Comparison of ENCODE assay signal across 11 cellular contexts in genomic region chr16:67268136-67268579, GRCh38. TPM values are rescaled to one million over a fixed set of nuclear protein-coding genes. Genes with fewer than 3 reads are reported as not detected.
DNase-seq lines count a peak whose midpoint lies in the region; FAIRE-seq and TF ChIP-seq lines count a peak whose summit lies in the region.
"Had no signal": no experiment of that assay in that cellular context is flagged by ENCODE, and none has a peak within 500 bp of the region (broad histone marks: within the 10 kb centered on the region; RNA-seq: fewer than 3 reads in every experiment).

No MANE protein-coding gene starts in this region.

- no peak overlapping the region for H3K4me3 ChIP-seq in PC-9
- H3K4me3 ChIP-seq in endothelial cell of umbilical vein (replicated peaks in 1 of 3; ENCODE audit: insufficient read depth in 1 of 3, low read depth in 1 of 3, low read length in 3 of 3) = no peak overlapping the region
- H3K4me3 ChIP-seq in mesendoderm (ENCODE audit: low read length) = no peak overlapping the region

- H3K9me3 ChIP-seq in PC-9 (ENCODE audit: insufficient read depth, low read depth) (no peaks in the 10 kb centered on the region), endothelial cell of umbilical vein (replicated peaks; ENCODE audit: control insufficient read depth, insufficient read depth, low read length) (no peaks in the 10 kb centered on the region)

- dilution Hi-C loops in endothelial cell of umbilical vein (cut with MboI; ENCODE audit: extremely low pct_ligation_motif_present, low sequenced_read_pairs) = no loop called here

- no peak overlapping the region for H3K4ac ChIP-seq in mesendoderm (ENCODE audit: low read depth, low read length)

- WGBS in mesendoderm (ENCODE audit: extremely low coverage, insufficient coverage, low lambda C conversion rate) = no CpG with 5 or more reads among the region's 5 CpGs

- peaks cover 25% of the 10 kb centered on the region for H3F3A ChIP-seq in PC-9 (ENCODE audit: insufficient read depth, low read depth)

- H3K4me2 ChIP-seq in PC-9 (peak overlapping the region; percentile 15; the same call in 1 of the 2 replicates), endothelial cell of umbilical vein (ENCODE audit: insufficient read depth, low read length) (no peak overlapping the region), mesendoderm (ENCODE audit: low read length) (no peak overlapping the region)

- no peak overlapping the region for H2BK120ac ChIP-seq in mesendoderm (ENCODE audit: low read depth, low read length)

- intact Hi-C loops in PC-9 (cut with micrococcal nuclease; ENCODE audit: unreplicated experiment) = no loop called here
- intact Hi-C loops in endothelial cell of umbilical vein (cut with micrococcal nuclease) = loop anchor here (1.0 kb wide), 2 partner anchors 9 to 21 kb away; partner anchors contain the start of gene FHOD1

- FAIRE-seq in endothelial cell of umbilical vein (lab: Jason Lieb, UNC) = peak; percentile 98

- H4K5ac ChIP-seq in mesendoderm (ENCODE audit: low read length) = no peak overlapping the region

- H3K9me2 ChIP-seq in PC-9 (ENCODE audit: insufficient read depth) = no peaks in the 10 kb centered on the region

- TF ChIP-seq POLR2A in endothelial cell of umbilical vein (IDR thresholded peaks at IDR 0.05; ENCODE audit: low read depth, low read length) = peak; percentile 26

- no peak overlapping the region for H3K56ac ChIP-seq in mesendoderm (ENCODE audit: low read length)

- H3K27ac ChIP-seq in PC-9 (no peak overlapping the region), endothelial cell of umbilical vein (ENCODE audit: insufficient read depth, low read depth, low read length) (peak overlapping the region; percentile 43), mesendoderm (ENCODE audit: low read depth, low read length) (peak overlapping the region; percentile 51)

- H3K18ac ChIP-seq in mesendoderm (ENCODE audit: low read length) = no peak overlapping the region

- POLR2A ChIA-PET in PC-9 (lab: Charles Lee; ENCODE audit: unreplicated experiment) (interaction anchor here (0.6 to 0.8 kb wide), 9 partner anchors 17 to 394 kb away, joined by 3 to 24 read pairs (median 8); partner anchors contain the start of gene HSD11B2), endothelial cell of umbilical vein (lab: Charles Lee) (interaction anchor here (0.7 to 1.2 kb wide), 3 partner anchors 20 to 253 kb away, joined by 6 to 9 read pairs (median 7); no protein-coding TSS in a partner anchor)

- H3K4me1 ChIP-seq in PC-9 (replicated peaks; ENCODE audit: insufficient read depth) (peaks cover 18% of the 10 kb centered on the region), endothelial cell of umbilical vein (ENCODE audit: control insufficient read depth, extremely low read depth, insufficient read depth, low read length) (peaks cover 23% of the 10 kb centered on the region), mesendoderm (ENCODE audit: control insufficient read depth, low read depth, low read length) (peaks cover 1% of the 10 kb centered on the region)

- no peaks in the 10 kb centered on the region for H4K20me1 ChIP-seq in PC-9 (ENCODE audit: insufficient read depth)
- H4K20me1 ChIP-seq in endothelial cell of umbilical vein (replicated peaks; ENCODE audit: control insufficient read depth, extremely low read depth, insufficient read depth, low read length) = no peaks in the 10 kb centered on the region

- no peak overlapping the region for H2AK5ac ChIP-seq in mesendoderm (ENCODE audit: low read length)

- H3K79me2 ChIP-seq in PC-9 (ENCODE audit: low read depth) = no peaks in the 10 kb centered on the region
- no peaks in the 10 kb centered on the region for H3K79me2 ChIP-seq in endothelial cell of umbilical vein (ENCODE audit: control insufficient read depth, insufficient read depth, low read length)
- H3K79me2 ChIP-seq in mesendoderm (ENCODE audit: control insufficient read depth, insufficient read depth, low read length) = no peaks in the 10 kb centered on the region

- DNase-seq in DMS53 treated with DMSO at 0.1 percent for 48 hours (lab: John Stamatoyannopoulos, UW; ENCODE audit: unreplicated experiment) = peak; percentile 4
- peak; percentile 83 to 87 for DNase-seq in PC-9
- peak; percentile 87 for DNase-seq in endothelial cell of umbilical vein (ENCODE audit: low read depth, low spot score)
- DNase-seq in mesendoderm = peak; percentile 94
- no peak for DNase-seq in NCI-H446 treated with DMSO at 0.1 percent for 48 hours (lab: John Stamatoyannopoulos, UW)
- DNase-seq in NCI-H526 treated with DMSO at 0.1 percent for 48 hours (lab: John Stamatoyannopoulos, UW) = no peak
- no peak for DNase-seq in GM20000 (ENCODE audit: low spot score)
- DNase-seq in hippocampal formation (lab: John Stamatoyannopoulos, UW) = no peak
- DNase-seq: DMS 273 treated with DMSO at 0.1 percent for 48 hours, NCI-H187 treated with DMSO at 0.1 percent for 48 hours, nephron progenitor cell had no signal

- BruUV-seq in PC-9 (replicated peaks; lab: Mats Ljungman, UMichigan) (no TSS peak), endothelial cell of umbilical vein (replicated peaks; lab: Mats Ljungman, UMichigan) (no TSS peak)

- no peaks in the 10 kb centered on the region for H3K36me3 ChIP-seq in PC-9 (ENCODE audit: low read depth)
- no peaks in the 10 kb centered on the region for H3K36me3 ChIP-seq in endothelial cell of umbilical vein (ENCODE audit: control insufficient read depth in 2 of 2, extremely low read depth in 1 of 2, insufficient read depth in 2 of 2, low read length in 2 of 2)
- no peaks in the 10 kb centered on the region for H3K36me3 ChIP-seq in mesendoderm (ENCODE audit: control insufficient read depth, insufficient read depth, low read length)

- TF ChIP-seq CTCF in PC-9 (conservative IDR thresholded peaks at IDR 0.05) (no peak), endothelial cell of umbilical vein (IDR thresholded peaks at IDR 0.05; ENCODE audit: extremely low read depth in 1 of 2, insufficient read depth in 1 of 2, low read depth in 1 of 2, low read length in 2 of 2) (no peak), GM20000 (IDR thresholded peaks at IDR 0.05; ENCODE audit: extremely low read depth, missing control alignments) (no peak)

- H3K27me3 ChIP-seq in PC-9 (ENCODE audit: insufficient read depth, low read depth) (no peaks in the 10 kb centered on the region), endothelial cell of umbilical vein (ENCODE audit: control insufficient read depth in 2 of 2, insufficient read depth in 2 of 2, low read length in 2 of 2) (no peaks in the 10 kb centered on the region), mesendoderm (ENCODE audit: insufficient read depth, low read length, poor library complexity) (no peaks in the 10 kb centered on the region)

- H4K8ac ChIP-seq in mesendoderm (ENCODE audit: low read depth, low read length) = no peak overlapping the region

- no peak overlapping the region for H3K23ac ChIP-seq in mesendoderm (ENCODE audit: low read length)

- H3K9ac ChIP-seq in endothelial cell of umbilical vein (replicated peaks; ENCODE audit: extremely low read depth, insufficient read depth, low read length) = no peak overlapping the region
- H3K9ac ChIP-seq in mesendoderm (ENCODE audit: low read length) = no peak overlapping the region

- H3K9me1 ChIP-seq in endothelial cell of umbilical vein (replicated peaks; ENCODE audit: control insufficient read depth, extremely low read depth, insufficient read depth, low read length) = no peaks in the 10 kb centered on the region

- no peak overlapping the region for H2BK15ac ChIP-seq in mesendoderm (replicated peaks; ENCODE audit: low read depth)

- H2AFZ ChIP-seq in PC-9 (no peak overlapping the region), endothelial cell of umbilical vein (ENCODE audit: low read depth, low read length) (no peak overlapping the region)

- H3K79me1 ChIP-seq in mesendoderm (ENCODE audit: low read length) = no peaks in the 10 kb centered on the region

- CTCF ChIA-PET in PC-9 (lab: Charles Lee) (interaction anchor here (0.6 to 0.9 kb wide), 4 partner anchors 9 to 996 kb away, joined by 3 to 11 read pairs (median 10); partner anchors contain the start of gene SLC7A6), endothelial cell of umbilical vein (lab: Charles Lee) (interaction anchor here (0.6 to 2.0 kb wide), 7 partner anchors 10 to 176 kb away, joined by 3 to 10 read pairs (median 3); no protein-coding TSS in a partner anchor)

- no peak overlapping the region for H2BK5ac ChIP-seq in mesendoderm (ENCODE audit: low read length)

RNA-seq across cellular contexts. Expression of gene PLEKHG4, which starts 11.2 kb away (rescaled TPM):
- total RNA-seq in PC-9 (2021) (14.0 and 17.3 TPM in 2 replicates), endothelial cell of umbilical vein (23.9 and 26.6 TPM in 2 replicates)
- polyA plus RNA-seq in endothelial cell of umbilical vein = 34.8 and 35.6 TPM in 2 replicates
- polyA plus RNA-seq in endothelial cell of umbilical vein (2011; cell fraction: cytosol; rRNA removed) = 16.0 and 25.5 TPM in 2 replicates
- polyA plus RNA-seq in endothelial cell of umbilical vein (2011; cell fraction: nucleus; rRNA removed) = 203 and 244 TPM in 2 replicates
- 51.6 and 59.7 TPM in 2 replicates for polyA plus RNA-seq in endothelial cell of umbilical vein (2012)
- polyA minus RNA-seq in endothelial cell of umbilical vein = 24.7 and 29.8 TPM in 2 replicates
- polyA minus RNA-seq in endothelial cell of umbilical vein (2011; cell fraction: cytosol; rRNA and poly(A)+ RNA removed) = 16.2 TPM
- 23.7 and 30.6 TPM in 2 replicates for polyA minus RNA-seq in endothelial cell of umbilical vein (2011; cell fraction: nucleus; rRNA and poly(A)+ RNA removed)
- polyA plus RNA-seq in mesendoderm (2013, experiment 1 of 2) = 1.8 TPM
- polyA plus RNA-seq in mesendoderm (2013, experiment 2 of 2) = 2.0 TPM

RNA-seq across cellular contexts. Expression of gene SLC9A5, which starts 19.4 kb away (rescaled TPM):
- 5.2 and 6.9 TPM in 2 replicates for total RNA-seq in PC-9 (2021)
- 2.8 and 4.2 TPM in 2 replicates for total RNA-seq in endothelial cell of umbilical vein
- 2.7 and 3.2 TPM in 2 replicates for polyA plus RNA-seq in endothelial cell of umbilical vein
- polyA plus RNA-seq in endothelial cell of umbilical vein (2011; cell fraction: cytosol; rRNA removed) = 1.4 and 1.5 TPM in 2 replicates
- 17.7 and 19.4 TPM in 2 replicates for polyA plus RNA-seq in endothelial cell of umbilical vein (2011; cell fraction: nucleus; rRNA removed)
- polyA plus RNA-seq in endothelial cell of umbilical vein (2012) = 3.0 and 3.9 TPM in 2 replicates
- 2.2 and 2.7 TPM in 2 replicates for polyA minus RNA-seq in endothelial cell of umbilical vein
- 0.51 TPM for polyA minus RNA-seq in endothelial cell of umbilical vein (2011; cell fraction: cytosol; rRNA and poly(A)+ RNA removed)
- polyA minus RNA-seq in endothelial cell of umbilical vein (2011; cell fraction: nucleus; rRNA and poly(A)+ RNA removed) = 2.5 and 3.0 TPM in 2 replicates
- 1.1 TPM for polyA plus RNA-seq in mesendoderm (2013, experiment 1 of 2)
- 0.95 TPM for polyA plus RNA-seq in mesendoderm (2013, experiment 2 of 2)

RNA-seq across cellular contexts. Expression of gene FHOD1, which starts 20.9 kb away (rescaled TPM):
- 58.2 and 60.0 TPM in 2 replicates for total RNA-seq in PC-9 (2021)
- 104 and 124 TPM in 2 replicates for total RNA-seq in endothelial cell of umbilical vein
- 63.6 and 78.6 TPM in 2 replicates for polyA plus RNA-seq in endothelial cell of umbilical vein
- 43.3 and 49.4 TPM in 2 replicates for polyA plus RNA-seq in endothelial cell of umbilical vein (2011; cell fraction: cytosol; rRNA removed)
- polyA plus RNA-seq in endothelial cell of umbilical vein (2011; cell fraction: nucleus; rRNA removed) = 289 and 335 TPM in 2 replicates
- 84.9 and 85.3 TPM in 2 replicates for polyA plus RNA-seq in endothelial cell of umbilical vein (2012)
- polyA minus RNA-seq in endothelial cell of umbilical vein = 44.3 and 55.7 TPM in 2 replicates
- 17.6 TPM for polyA minus RNA-seq in endothelial cell of umbilical vein (2011; cell fraction: cytosol; rRNA and poly(A)+ RNA removed)
- polyA minus RNA-seq in endothelial cell of umbilical vein (2011; cell fraction: nucleus; rRNA and poly(A)+ RNA removed) = 42.3 and 55.3 TPM in 2 replicates
- polyA plus RNA-seq in mesendoderm (2013, experiment 1 of 2) = 37.1 TPM
- 37.3 TPM for polyA plus RNA-seq in mesendoderm (2013, experiment 2 of 2)

RNA-seq across cellular contexts. Expression of gene TMEM208, which starts 41.2 kb away (rescaled TPM):
- 39.5 and 42.0 TPM in 2 replicates for total RNA-seq in PC-9 (2021)
- 35.3 and 36.3 TPM in 2 replicates for total RNA-seq in endothelial cell of umbilical vein
- 94.0 and 98.4 TPM in 2 replicates for polyA plus RNA-seq in endothelial cell of umbilical vein
- polyA plus RNA-seq in endothelial cell of umbilical vein (2011; cell fraction: cytosol; rRNA removed) = 53.5 and 55.9 TPM in 2 replicates
- polyA plus RNA-seq in endothelial cell of umbilical vein (2011; cell fraction: nucleus; rRNA removed) = 44.4 and 48.8 TPM in 2 replicates
- polyA plus RNA-seq in endothelial cell of umbilical vein (2012) = 34.1 and 34.9 TPM in 2 replicates
- polyA minus RNA-seq in endothelial cell of umbilical vein = 57.2 and 62.0 TPM in 2 replicates
- 29.2 TPM for polyA minus RNA-seq in endothelial cell of umbilical vein (2011; cell fraction: cytosol; rRNA and poly(A)+ RNA removed)
- polyA minus RNA-seq in endothelial cell of umbilical vein (2011; cell fraction: nucleus; rRNA and poly(A)+ RNA removed) = 24.9 and 27.2 TPM in 2 replicates
- polyA plus RNA-seq in mesendoderm (2013, experiment 1 of 2) = 37.1 TPM
- polyA plus RNA-seq in mesendoderm (2013, experiment 2 of 2) = 34.1 TPM

RNA-seq across cellular contexts. Expression of gene KCTD19, which starts 58.4 kb away (rescaled TPM):
- total RNA-seq in PC-9 (2021) (0.35 TPM in 1 of 2 replicates, not detected in the other), endothelial cell of umbilical vein (0.16 and 0.44 TPM in 2 replicates)
- polyA plus RNA-seq in endothelial cell of umbilical vein = 0.10 and 0.21 TPM in 2 replicates
- 0.19 and 0.31 TPM in 2 replicates for polyA plus RNA-seq in endothelial cell of umbilical vein (2011; cell fraction: cytosol; rRNA removed)
- 1.5 and 1.7 TPM in 2 replicates for polyA plus RNA-seq in endothelial cell of umbilical vein (2011; cell fraction: nucleus; rRNA removed)
- polyA plus RNA-seq in endothelial cell of umbilical vein (2012) = 1.7 and 2.2 TPM in 2 replicates
- polyA minus RNA-seq in endothelial cell of umbilical vein = 1.2 and 1.8 TPM in 2 replicates
- polyA minus RNA-seq in endothelial cell of umbilical vein (2011; cell fraction: cytosol; rRNA and poly(A)+ RNA removed) = 0.20 TPM
- 0.67 and 1.6 TPM in 2 replicates for polyA minus RNA-seq in endothelial cell of umbilical vein (2011; cell fraction: nucleus; rRNA and poly(A)+ RNA removed)
- polyA plus RNA-seq in mesendoderm (2013, experiment 1 of 2) = 0.14 TPM
- 0.07 TPM for polyA plus RNA-seq in mesendoderm (2013, experiment 2 of 2)

Comparison
In these comparisons a context has a peak if more than half of its experiments do, and no peak if none do; other contexts are left out.
1. DNase-seq: peak in DMS53 treated with DMSO at 0.1 percent for 48 hours (single experiment), PC-9 (2 of 2), endothelial cell of umbilical vein (single experiment) and mesendoderm (single experiment); none in NCI-H446 treated with DMSO at 0.1 percent for 48 hours (single experiment), NCI-H526 treated with DMSO at 0.1 percent for 48 hours (single experiment), GM20000 (single experiment) and hippocampal formation (0 of 2).